21 cellular contexts compared by ENCODE assay signal in genomic region chr16:28567292-28567691, GRCh38. TPM values are rescaled to one million over a fixed set of nuclear protein-coding genes. Genes with fewer than 3 reads are reported as not detected.
"Had no signal": no experiment of that assay in that cellular context is flagged by ENCODE, and none has a peak within 500 bp of the region (broad histone marks: within the 10 kb centered on the region; RNA-seq: fewer than 3 reads in every experiment).

No MANE protein-coding gene starts in this region.

- H3K27ac ChIP-seq: RWPE1 had no signal

- H3K4me3 ChIP-seq: MG63 had no signal

- ATAC-seq: SK-N-SH treated with all-trans-retinoic acid at 6 μM for 48 hours had no signal

- H3K27me3 ChIP-seq: MG63 had no signal

- DNase-seq: Karpas-422, KG1, MG63, NCI-H1092, NCI-H1105 treated with DMSO at 0.1 percent for 48 hours, NCI-H1417 treated with DMSO at 0.1 percent for 48 hours, NCI-H146, NCI-H1694 treated with DMSO at 0.1 percent for 48 hours, NCI-H1930, NCI-H2081, NCI-H2107, NCI-H226, NCI-H446, NCI-H510A, NCI-H524 treated with DMSO at 0.1 percent for 48 hours, NCI-H69, NCI-H774, SHP77 had no signal

RNA-seq across cellular contexts. Expression of gene SULT1A2, which starts 29.6 kb away (rescaled TPM):
- total RNA-seq: SK-MEL-5 had no signal
